ENCODE assay signal across 11 cellular contexts in genomic region chr7:54888736-54889082, GRCh38.
A peak's percentile ranks its signal among the peaks of the same experiment; 100 is the strongest.
DNase-seq lines count a peak whose midpoint lies in the region; ATAC-seq and TF ChIP-seq lines count a peak whose summit lies in the region.
"Had no signal": no experiment of that assay in that cellular context is flagged by ENCODE, and none has a peak within 500 bp of the region (broad histone marks: within the 10 kb centered on the region; RNA-seq: fewer than 3 reads in every experiment).

No MANE protein-coding gene starts in this region.

- H3K27me3 Mint-ChIP-seq in WTC11 (ENCODE audit: low read depth) (peaks cover 10% of the 10 kb centered on the region), glutamatergic neuron (ENCODE audit: unreplicated experiment) (no peaks in the 10 kb centered on the region), neural crest cell (ENCODE audit: low read depth) (peaks cover 7% of the 10 kb centered on the region)

- peak overlapping the region; percentile 45 for H3K4me3 ChIP-seq in AG04449 (ENCODE audit: low read depth, low read length)
- H3K4me3 ChIP-seq: BLaER1 treated with 17β-estradiol and CSF1 and Interleukin-3, amounts not matched to agents 10 nM and 100 nM; K562 had no signal

- no peaks in the 10 kb centered on the region for H3K36me3 Mint-ChIP-seq in WTC11
- H3K36me3 Mint-ChIP-seq in glutamatergic neuron (ENCODE audit: unreplicated experiment), result no peaks in the 10 kb centered on the region
- no peaks in the 10 kb centered on the region for H3K36me3 Mint-ChIP-seq in neural crest cell (ENCODE audit: low read depth)
- H3K36me3 Mint-ChIP-seq: activated CD8-positive, alpha-beta memory T cell treated with anti-CD3 and anti-CD28 coated beads, Interleukin-2, amount 10 ng/mL, durations not matched to agents 7 days and 5 days had no signal

- H3K4me1 Mint-ChIP-seq in WTC11, result peaks cover 7% of the 10 kb centered on the region
- H3K4me1 Mint-ChIP-seq in glutamatergic neuron (ENCODE audit: low read depth, unreplicated experiment), result peaks cover 8% of the 10 kb centered on the region
- H3K4me1 Mint-ChIP-seq in neural crest cell, result peaks cover 8% of the 10 kb centered on the region
- H3K4me1 Mint-ChIP-seq: activated CD8-positive, alpha-beta memory T cell treated with anti-CD3 and anti-CD28 coated beads, Interleukin-2, amount 10 ng/mL, durations not matched to agents 7 days and 5 days had no signal

- H3K4me3 Mint-ChIP-seq in WTC11 (peak overlapping the region; percentile 74), glutamatergic neuron (ENCODE audit: unreplicated experiment) (peak overlapping the region; percentile 86), neural crest cell (peak overlapping the region; percentile 72)
- H3K4me3 Mint-ChIP-seq: activated CD8-positive, alpha-beta memory T cell treated with anti-CD3 and anti-CD28 coated beads, Interleukin-2, amount 10 ng/mL, durations not matched to agents 7 days and 5 days had no signal

- POLR2A ChIA-PET in AG04449 (lab: Yijun Ruan, JAX), result no interaction called here
- POLR2A ChIA-PET in WTC11 (lab: Charles Lee), result interaction anchor here (0.5 kb wide), 1 partner anchor 26 kb away, joined by 3 read pairs; no protein-coding TSS in a partner anchor

- no peaks in the 10 kb centered on the region for H3K9me3 Mint-ChIP-seq in WTC11
- no peaks in the 10 kb centered on the region for H3K9me3 Mint-ChIP-seq in glutamatergic neuron (ENCODE audit: unreplicated experiment)
- H3K9me3 Mint-ChIP-seq in neural crest cell, result no peaks in the 10 kb centered on the region

- no peak for TF ChIP-seq CTCF in AG04449 (IDR thresholded peaks at IDR 0.05; ENCODE audit: insufficient read depth, low read length, missing control alignments)
- TF ChIP-seq CTCF in WTC11 (IDR thresholded peaks at IDR 0.05), result no peak
- TF ChIP-seq CTCF in glutamatergic neuron (IDR thresholded peaks at IDR 0.05; ENCODE audit: partially characterized antibody, unreplicated experiment), result no peak
- TF ChIP-seq CTCF in neural crest cell (conservative IDR thresholded peaks at IDR 0.05), result no peak

- CTCF ChIA-PET in AG04449 (lab: Yijun Ruan, JAX) (interaction anchor here (0.7 to 1.5 kb wide), 3 partner anchors 11 to 366 kb away, joined by 3 to 4 read pairs (median 4); no protein-coding TSS in a partner anchor), WTC11 (lab: Charles Lee) (interaction anchor here (1.5 kb wide), 1 partner anchor 366 kb away, joined by 6 read pairs; no protein-coding TSS in a partner anchor)

- no peak overlapping the region for H3K27ac Mint-ChIP-seq in WTC11
- H3K27ac Mint-ChIP-seq in glutamatergic neuron (ENCODE audit: unreplicated experiment), result peak overlapping the region; percentile 90
- H3K27ac Mint-ChIP-seq in neural crest cell (ENCODE audit: unreplicated experiment), result no peak overlapping the region
- H3K27ac Mint-ChIP-seq: activated CD8-positive, alpha-beta memory T cell treated with anti-CD3 and anti-CD28 coated beads, Interleukin-2, amount 10 ng/mL, durations not matched to agents 7 days and 5 days had no signal

- ATAC-seq in WTC11, result peak; percentile 64
- no peak for ATAC-seq in GM21528 (IDR thresholded peaks at IDR 0.05; ENCODE audit: low FRiP score, unreplicated experiment)
- ATAC-seq in HG03571 (IDR thresholded peaks at IDR 0.05; ENCODE audit: unreplicated experiment), result no peak
- ATAC-seq: activated CD8-positive, alpha-beta memory T cell treated with anti-CD3 and anti-CD28 coated beads, Interleukin-2, amount 10 ng/mL, durations not matched to agents 7 days and 5 days; K562 had no signal

- DNase-seq in AG04449 (ENCODE audit: low read depth, low spot score) (no peak), WTC11 (ENCODE audit: low spot score) (no peak), glutamatergic neuron (no peak), neural crest cell (ENCODE audit: low read depth, low spot score) (peak; percentile 14), NCI-H1436 (lab: John Stamatoyannopoulos, UW) (no peak), AML-193 (lab: John Stamatoyannopoulos, UW) (no peak)
- DNase-seq: activated CD8-positive, alpha-beta memory T cell treated with anti-CD3 and anti-CD28 coated beads, Interleukin-2, amount 10 ng/mL, durations not matched to agents 7 days and 5 days had no signal

TF ChIP-seq in WTC11, 78 proteins besides CTCF, POLR2A, EP300 and RAD21 (continues in another document):
- TF ChIP-seq, protein P1, sequence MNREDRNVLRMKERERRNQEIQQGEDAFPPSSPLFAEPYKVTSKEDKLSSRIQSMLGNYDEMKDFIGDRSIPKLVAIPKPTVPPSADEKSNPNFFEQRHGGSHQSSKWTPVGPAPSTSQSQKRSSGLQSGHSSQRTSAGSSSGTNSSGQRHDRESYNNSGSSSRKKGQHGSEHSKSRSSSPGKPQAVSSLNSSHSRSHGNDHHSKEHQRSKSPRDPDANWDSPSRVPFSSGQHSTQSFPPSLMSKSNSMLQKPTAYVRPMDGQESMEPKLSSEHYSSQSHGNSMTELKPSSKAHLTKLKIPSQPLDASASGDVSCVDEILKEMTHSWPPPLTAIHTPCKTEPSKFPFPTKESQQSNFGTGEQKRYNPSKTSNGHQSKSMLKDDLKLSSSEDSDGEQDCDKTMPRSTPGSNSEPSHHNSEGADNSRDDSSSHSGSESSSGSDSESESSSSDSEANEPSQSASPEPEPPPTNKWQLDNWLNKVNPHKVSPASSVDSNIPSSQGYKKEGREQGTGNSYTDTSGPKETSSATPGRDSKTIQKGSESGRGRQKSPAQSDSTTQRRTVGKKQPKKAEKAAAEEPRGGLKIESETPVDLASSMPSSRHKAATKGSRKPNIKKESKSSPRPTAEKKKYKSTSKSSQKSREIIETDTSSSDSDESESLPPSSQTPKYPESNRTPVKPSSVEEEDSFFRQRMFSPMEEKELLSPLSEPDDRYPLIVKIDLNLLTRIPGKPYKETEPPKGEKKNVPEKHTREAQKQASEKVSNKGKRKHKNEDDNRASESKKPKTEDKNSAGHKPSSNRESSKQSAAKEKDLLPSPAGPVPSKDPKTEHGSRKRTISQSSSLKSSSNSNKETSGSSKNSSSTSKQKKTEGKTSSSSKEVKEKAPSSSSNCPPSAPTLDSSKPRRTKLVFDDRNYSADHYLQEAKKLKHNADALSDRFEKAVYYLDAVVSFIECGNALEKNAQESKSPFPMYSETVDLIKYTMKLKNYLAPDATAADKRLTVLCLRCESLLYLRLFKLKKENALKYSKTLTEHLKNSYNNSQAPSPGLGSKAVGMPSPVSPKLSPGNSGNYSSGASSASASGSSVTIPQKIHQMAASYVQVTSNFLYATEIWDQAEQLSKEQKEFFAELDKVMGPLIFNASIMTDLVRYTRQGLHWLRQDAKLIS (CRISPR knock-in tag; IDR thresholded peaks at IDR 0.05; ENCODE audit: borderline replicate concordance), result no peak
- no peak for TF ChIP-seq IRF1 (CRISPR knock-in tag; IDR thresholded peaks at IDR 0.05)
- no peak for TF ChIP-seq ZNF423 (CRISPR knock-in tag; IDR thresholded peaks at IDR 0.05)
- no peak for TF ChIP-seq SOX15 (CRISPR knock-in tag; IDR thresholded peaks at IDR 0.05)
- TF ChIP-seq ELF4 (CRISPR knock-in tag; IDR thresholded peaks at IDR 0.05; ENCODE audit: low read depth), result no peak
- TF ChIP-seq FOXP1 (CRISPR knock-in tag; IDR thresholded peaks at IDR 0.05; ENCODE audit: borderline replicate concordance), result no peak
- no peak for TF ChIP-seq CREM (CRISPR knock-in tag; IDR thresholded peaks at IDR 0.05)
- TF ChIP-seq, protein P2, sequence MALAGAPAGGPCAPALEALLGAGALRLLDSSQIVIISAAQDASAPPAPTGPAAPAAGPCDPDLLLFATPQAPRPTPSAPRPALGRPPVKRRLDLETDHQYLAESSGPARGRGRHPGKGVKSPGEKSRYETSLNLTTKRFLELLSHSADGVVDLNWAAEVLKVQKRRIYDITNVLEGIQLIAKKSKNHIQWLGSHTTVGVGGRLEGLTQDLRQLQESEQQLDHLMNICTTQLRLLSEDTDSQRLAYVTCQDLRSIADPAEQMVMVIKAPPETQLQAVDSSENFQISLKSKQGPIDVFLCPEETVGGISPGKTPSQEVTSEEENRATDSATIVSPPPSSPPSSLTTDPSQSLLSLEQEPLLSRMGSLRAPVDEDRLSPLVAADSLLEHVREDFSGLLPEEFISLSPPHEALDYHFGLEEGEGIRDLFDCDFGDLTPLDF (CRISPR knock-in tag; IDR thresholded peaks at IDR 0.05), result no peak
- no peak for TF ChIP-seq EMX1 (CRISPR knock-in tag; IDR thresholded peaks at IDR 0.05)
- TF ChIP-seq GRHL2 (CRISPR knock-in tag; IDR thresholded peaks at IDR 0.05; ENCODE audit: insufficient replicate concordance, severe bottlenecking), result no peak
- no peak for TF ChIP-seq ZMAT4 (CRISPR knock-in tag; IDR thresholded peaks at IDR 0.05)
- no peak for TF ChIP-seq E2F5 (CRISPR knock-in tag; IDR thresholded peaks at IDR 0.05)
- TF ChIP-seq, protein P3, sequence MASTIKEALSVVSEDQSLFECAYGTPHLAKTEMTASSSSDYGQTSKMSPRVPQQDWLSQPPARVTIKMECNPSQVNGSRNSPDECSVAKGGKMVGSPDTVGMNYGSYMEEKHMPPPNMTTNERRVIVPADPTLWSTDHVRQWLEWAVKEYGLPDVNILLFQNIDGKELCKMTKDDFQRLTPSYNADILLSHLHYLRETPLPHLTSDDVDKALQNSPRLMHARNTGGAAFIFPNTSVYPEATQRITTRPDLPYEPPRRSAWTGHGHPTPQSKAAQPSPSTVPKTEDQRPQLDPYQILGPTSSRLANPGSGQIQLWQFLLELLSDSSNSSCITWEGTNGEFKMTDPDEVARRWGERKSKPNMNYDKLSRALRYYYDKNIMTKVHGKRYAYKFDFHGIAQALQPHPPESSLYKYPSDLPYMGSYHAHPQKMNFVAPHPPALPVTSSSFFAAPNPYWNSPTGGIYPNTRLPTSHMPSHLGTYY (CRISPR knock-in tag; IDR thresholded peaks at IDR 0.05), result no peak
- TF ChIP-seq NFYB (CRISPR knock-in tag; conservative IDR thresholded peaks at IDR 0.05; ENCODE audit: low read depth), result no peak
